Comparison of ENCODE assay signal across 8 cellular contexts in the genomic region with DNA sequence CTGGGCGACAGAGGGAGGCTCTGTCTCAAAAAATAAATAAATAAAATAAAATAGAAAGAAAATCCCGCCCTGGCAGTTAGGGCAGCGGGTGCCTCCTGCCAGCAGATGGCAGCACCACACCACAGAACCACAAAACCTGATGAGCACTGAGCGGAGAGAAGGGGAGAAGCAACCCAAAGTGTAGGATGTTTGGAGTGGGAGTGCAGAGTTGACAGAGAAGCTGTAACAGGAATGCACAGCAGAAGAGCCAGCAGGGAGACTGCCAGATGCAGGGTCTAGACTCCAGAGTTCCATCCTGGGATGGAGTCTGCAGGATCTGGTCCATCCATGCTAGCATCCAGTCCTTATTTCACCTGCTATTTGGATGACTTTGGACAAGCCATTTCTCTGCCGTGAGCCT.
DNase-seq lines count a peak whose midpoint lies in the region; ATAC-seq lines count a peak whose summit lies in the region.

No MANE protein-coding gene starts in this region.

- ATAC-seq in GM18517 (IDR thresholded peaks at IDR 0.05; ENCODE audit: unreplicated experiment), result no peak

- peak; percentile 5 for DNase-seq in NCI-H1436 (lab: John Stamatoyannopoulos, UW)
- DNase-seq in NCI-H1436 treated with DMSO at 0.1 percent for 48 hours (lab: John Stamatoyannopoulos, UW), result no peak
- DNase-seq in HuH-7 (ENCODE audit: low spot score), result peak; percentile 46
- DNase-seq in RKO (ENCODE audit: low spot score), result peak; percentile 70
- DNase-seq in activated effector memory CD4-positive, alpha-beta T cell treated with Interleukin-2 at 50 U/mL for 16 hours, result peak; percentile 2
- peak; percentile 56 for DNase-seq in foreskin melanocyte
- DNase-seq in pons (ENCODE audit: low spot score), result peak; percentile 83
